In genomic region chr15:35678774-35679173, GRCh38 we compare ENCODE assay signal across 7 cellular contexts.
"Had no signal": no experiment of that assay in that cellular context is flagged by ENCODE, and none has a peak within 500 bp of the region (broad histone marks: within the 10 kb centered on the region; RNA-seq: fewer than 3 reads in every experiment).

No MANE protein-coding gene starts in this region.

- DNase-seq: H9, HCEC 1CT had no signal

- H2AFZ ChIP-seq: GM23338 had no signal

- FAIRE-seq: H1, HepG2 had no signal

- H3K4me1 Mint-ChIP-seq: IgD-negative memory B cell had no signal

- H3K4me3 Mint-ChIP-seq: GM23338, H9, IgD-negative memory B cell had no signal

- H3K4me3 ChIP-seq: GM23338 had no signal

- H3K36me3 Mint-ChIP-seq: IgD-negative memory B cell had no signal

- ATAC-seq: GM23338, HepG2 had no signal

- H3K27ac Mint-ChIP-seq: GM23338, H9, IgD-negative memory B cell had no signal

- H3K27ac ChIP-seq: HL-60 had no signal

- H3K9me3 Mint-ChIP-seq: GM23338, H9, IgD-negative memory B cell had no signal

- H3K4me2 ChIP-seq: GM23338 had no signal
